1 cellular context compared by ENCODE assay signal in the genomic region with DNA sequence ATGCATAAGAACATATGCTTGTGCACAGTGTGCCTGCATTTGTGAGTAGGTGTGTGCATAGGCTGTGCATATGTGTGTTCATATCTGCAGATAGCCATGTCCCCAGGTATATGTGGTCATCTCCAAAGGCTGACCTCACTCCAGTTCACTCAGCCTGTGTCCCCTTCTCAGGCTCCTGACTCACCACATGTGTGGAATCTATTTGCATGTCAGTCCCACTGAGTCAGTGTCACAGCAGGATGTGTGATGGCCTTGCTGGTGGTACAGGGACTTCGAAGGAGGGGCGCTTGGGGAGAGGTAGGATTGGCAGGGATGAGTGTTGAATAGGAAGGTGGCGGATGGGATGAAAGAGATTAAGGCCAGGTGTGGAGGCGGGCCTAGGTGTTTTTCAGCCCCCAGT.
TF ChIP-seq lines count a peak whose summit lies in the region.

No MANE protein-coding gene starts in this region.

TF ChIP-seq in IMR-90, 13 proteins besides CTCF, POLR2A, EP300 and RAD21:
- TF ChIP-seq RFX5 (IDR thresholded peaks at IDR 0.05; ENCODE audit: low read depth, low read length) (no peak), NFE2L2 (IDR thresholded peaks at IDR 0.05; ENCODE audit: low read depth, low read length) (no peak), CEBPB (IDR thresholded peaks at IDR 0.05; ENCODE audit: low read depth, low read length) (no peak), FOS (IDR thresholded peaks at IDR 0.05; ENCODE audit: low read depth, low read length) (no peak), BHLHE40 (IDR thresholded peaks at IDR 0.05; ENCODE audit: low read depth, low read length) (no peak), MXI1 (IDR thresholded peaks at IDR 0.05; ENCODE audit: borderline replicate concordance, low read depth, low read length) (no peak), RCOR1 (IDR thresholded peaks at IDR 0.05; ENCODE audit: insufficient replicate concordance, low read length) (no peak), CHD1 (IDR thresholded peaks at IDR 0.05; ENCODE audit: low read depth, low read length) (no peak), MAFK (IDR thresholded peaks at IDR 0.05; ENCODE audit: low read depth, low read length) (no peak), SMC3 (IDR thresholded peaks at IDR 0.05; ENCODE audit: low read depth, low read length) (no peak)
- TF ChIP-seq, protein P1, sequence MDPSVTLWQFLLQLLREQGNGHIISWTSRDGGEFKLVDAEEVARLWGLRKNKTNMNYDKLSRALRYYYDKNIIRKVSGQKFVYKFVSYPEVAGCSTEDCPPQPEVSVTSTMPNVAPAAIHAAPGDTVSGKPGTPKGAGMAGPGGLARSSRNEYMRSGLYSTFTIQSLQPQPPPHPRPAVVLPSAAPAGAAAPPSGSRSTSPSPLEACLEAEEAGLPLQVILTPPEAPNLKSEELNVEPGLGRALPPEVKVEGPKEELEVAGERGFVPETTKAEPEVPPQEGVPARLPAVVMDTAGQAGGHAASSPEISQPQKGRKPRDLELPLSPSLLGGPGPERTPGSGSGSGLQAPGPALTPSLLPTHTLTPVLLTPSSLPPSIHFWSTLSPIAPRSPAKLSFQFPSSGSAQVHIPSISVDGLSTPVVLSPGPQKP (IDR thresholded peaks at IDR 0.05; ENCODE audit: borderline replicate concordance, low read depth, low read length): no peak
